Comparison of ENCODE assay signal across 8 cellular contexts in genomic region chr1:155934933-155935590, GRCh38. TPM values are rescaled to one million over a fixed set of nuclear protein-coding genes. Genes with fewer than 3 reads are reported as not detected.
DNase-seq lines count a peak whose midpoint lies in the region; ATAC-seq, FAIRE-seq and TF ChIP-seq lines count a peak whose summit lies in the region.

No MANE protein-coding gene starts in this region.

- no peak overlapping the region; the same call in 1 of the 2 replicates for H3K27ac Mint-ChIP-seq in HFFc6

- no peak overlapping the region for H3K4me3 Mint-ChIP-seq in HFFc6

- 91% methylated on average over 24 of the region's 24 CpGs for WGBS in A549 (ENCODE audit: missing lambda C conversion rate)
- 66% methylated on average over 24 of the region's 24 CpGs for WGBS in HepG2 (ENCODE audit: low lambda C conversion rate)

- H3K36me3 ChIP-seq in adipocyte (ENCODE audit: control insufficient read depth, insufficient read depth, low read length, severe bottlenecking): peaks cover 32% of the 10 kb centered on the region
- peaks cover 2 to 25% of the 10 kb centered on the region in 2 experiments; a peak in 4 of 5 replicates for H3K36me3 ChIP-seq in HepG2 (replicated peaks in 1 of 2; ENCODE audit: control insufficient read depth in 1 of 2, insufficient read depth in 2 of 2, low read length in 2 of 2)

- POLR2A ChIA-PET in A549 (lab: Yijun Ruan, JAX) (interaction anchor here (0.7 to 1.9 kb wide), 15 partner anchors 8 to 326 kb away, joined by 3 to 10 read pairs (median 4); partner anchors contain the start of genes ARHGEF2 and SYT11), HepG2 (lab: Yijun Ruan, JAX) (interaction anchor here (0.7 to 3.5 kb wide), 26 partner anchors 8 to 1715 kb away, joined by 3 to 55 read pairs (median 5); partner anchors contain the start of genes ARHGEF2, GON4L, LAMTOR2 and UBAP2L)

- peaks cover 2% of the 10 kb centered on the region; the same call in 1 of the 2 replicates for H3K27me3 Mint-ChIP-seq in HFFc6 (ENCODE audit: insufficient read depth)

- peak overlapping the region; percentile 87 for H2AFZ ChIP-seq in HepG2 (ENCODE audit: low read length)

- intact Hi-C loops in HepG2 (cut with micrococcal nuclease; ENCODE audit: unreplicated experiment): no loop called here

- ATAC-seq in A549: no peak
- ATAC-seq in HepG2: peak; percentile 37
- no peak for ATAC-seq in HG03354 (IDR thresholded peaks at IDR 0.05; ENCODE audit: poor library complexity, severe bottlenecking, unreplicated experiment)
- no peak for ATAC-seq in HG03469 (IDR thresholded peaks at IDR 0.05; ENCODE audit: unreplicated experiment)

- H3K27me3 ChIP-seq in HL-60 (ENCODE audit: insufficient read depth, poor library complexity, severe bottlenecking): no peaks in the 10 kb centered on the region
- no peaks in the 10 kb centered on the region for H3K27me3 ChIP-seq in adipocyte (replicated peaks; ENCODE audit: control insufficient read depth, insufficient read depth, low read length)
- no peaks in the 10 kb centered on the region; a peak in 1 of 5 replicates for H3K27me3 ChIP-seq in HepG2 (ENCODE audit: control insufficient read depth in 1 of 2, insufficient read depth in 2 of 2, low read length in 2 of 2)

- H3K79me2 ChIP-seq in HepG2 (ENCODE audit: insufficient read depth, low read length): peaks cover 41% of the 10 kb centered on the region

- no peak for TF ChIP-seq POLR2A in A549 (IDR thresholded peaks at IDR 0.05; ENCODE audit: low read length)
- no peak for TF ChIP-seq POLR2A in HepG2 (IDR thresholded peaks at IDR 0.05; ENCODE audit: insufficient read depth in 1 of 2, low read depth in 2 of 2, low read length in 2 of 2)

- no peak for DNase-seq in A549 (ENCODE audit: low read depth in 1 of 2, low spot score in 1 of 2)
- no peak for DNase-seq in HL-60 (ENCODE audit: low read depth in 1 of 2, low spot score in 1 of 2)
- no peak for DNase-seq in adipocyte (ENCODE audit: low read depth)
- DNase-seq in HepG2 (ENCODE audit: low spot score): peak; percentile 44
- DNase-seq in HFFc6: no peak
- DNase-seq in cerebellum (ENCODE audit: low spot score): no peak

- CTCF ChIA-PET in A549 (lab: Yijun Ruan, JAX) (interaction anchor here (0.7 to 3.4 kb wide), 8 partner anchors 16 to 290 kb away, joined by 3 to 21 read pairs (median 5); no protein-coding TSS in a partner anchor), HepG2 (lab: Yijun Ruan, JAX; ENCODE audit: low intra/inter-chr PET ratio, low total read pairs) (no interaction called here)

- TF ChIP-seq EP300 in A549 (IDR thresholded peaks at IDR 0.05): no peak
- TF ChIP-seq EP300 in HepG2 (IDR thresholded peaks at IDR 0.05; ENCODE audit: low read depth in 2 of 2, low read length in 2 of 2): no peak
- no peak for TF ChIP-seq EP300 in HepG2 (CRISPR knock-in tag; IDR thresholded peaks at IDR 0.05; ENCODE audit: borderline replicate concordance)

- in situ Hi-C loops in HepG2 (cut with HindIII; ENCODE audit: extremely low pct_ligation_motif_present, low pct_unique_long_range_greater_than_20kb): loop anchor here (10.0 kb wide), 1 partner anchor 50 kb away; no protein-coding TSS in a partner anchor

- H3K4me3 ChIP-seq in A549 (peak overlapping the region; percentile 81), HL-60 (replicated peaks; ENCODE audit: insufficient read depth, low read length) (peak overlapping the region; percentile 39), adipocyte (ENCODE audit: low read length) (peak overlapping the region; percentile 99), HepG2 (replicated peaks in 1 of 3; ENCODE audit: insufficient read depth in 1 of 3, low read depth in 2 of 3, low read length in 3 of 3) (peak overlapping the region; percentile 83 to 98 (median 97))

- TF ChIP-seq RAD21 in A549 (conservative IDR thresholded peaks at IDR 0.05 in 1 of 2, IDR thresholded peaks at IDR 0.05 in 1 of 2): no peak
- TF ChIP-seq RAD21 in HepG2 (CRISPR knock-in tag; IDR thresholded peaks at IDR 0.05): no peak

- no peaks in the 10 kb centered on the region for H3K9me3 Mint-ChIP-seq in HFFc6

- peaks cover 43% of the 10 kb centered on the region for H3K4me1 Mint-ChIP-seq in HFFc6 (ENCODE audit: low read depth)

- TF ChIP-seq CTCF in A549 (IDR thresholded peaks at IDR 0.05) (no peak), HL-60 (IDR thresholded peaks at IDR 0.05; ENCODE audit: insufficient read depth, low read length) (no peak), HepG2 (CRISPR knock-in tag; IDR thresholded peaks at IDR 0.05) (no peak), HFFc6 (IDR thresholded peaks at IDR 0.05) (no peak)

- H3K4me2 ChIP-seq in A549: peak overlapping the region; percentile 85
- H3K4me2 ChIP-seq in HepG2 (ENCODE audit: low read depth, low read length): peak overlapping the region; percentile 89

- H3K27ac ChIP-seq in A549: peak overlapping the region; percentile 91 to 94
- peak overlapping the region; percentile 90 for H3K27ac ChIP-seq in HL-60 (replicated peaks)
- peak overlapping the region; percentile 96 for H3K27ac ChIP-seq in HepG2 (ENCODE audit: extremely low read length, insufficient read depth, low read length)

- peak overlapping the region; percentile 100 for H3K9ac ChIP-seq in adipocyte (ENCODE audit: low read length)
- peak overlapping the region; percentile 92 for H3K9ac ChIP-seq in HepG2 (ENCODE audit: insufficient read depth, low read depth, low read length)

- H3K9me3 ChIP-seq in A549: no peaks in the 10 kb centered on the region
- H3K9me3 ChIP-seq in adipocyte (ENCODE audit: control insufficient read depth, low read length): no peaks in the 10 kb centered on the region
- no peaks in the 10 kb centered on the region for H3K9me3 ChIP-seq in HepG2 (ENCODE audit: low read length)

- peaks cover 21% of the 10 kb centered on the region for H3K36me3 Mint-ChIP-seq in HFFc6 (ENCODE audit: low read depth)

- FAIRE-seq in A549 (lab: Jason Lieb, UNC) (no peak), HepG2 (lab: Jason Lieb, UNC) (no peak)

- peaks cover 26% of the 10 kb centered on the region; the same call in 1 of the 2 replicates for H4K20me1 ChIP-seq in HepG2 (ENCODE audit: insufficient read depth, low read length)

- TSS peak; percentile 98 for BruUV-seq in HepG2 (replicated peaks; lab: Mats Ljungman, UMichigan)

- peaks cover 37% of the 10 kb centered on the region for H3K4me1 ChIP-seq in A549
- peaks cover 30% of the 10 kb centered on the region for H3K4me1 ChIP-seq in adipocyte (ENCODE audit: control insufficient read depth, insufficient read depth, low read length)
- peaks cover 58% of the 10 kb centered on the region for H3K4me1 ChIP-seq in HepG2 (ENCODE audit: insufficient read depth, low read length)

RNA-seq across cellular contexts. Expression of gene KHDC4, which starts 0.8 kb away (rescaled TPM):
- polyA plus RNA-seq in A549 (2011; rRNA removed) (69.9 and 72.3 TPM in 2 replicates), A549 (2017; fragmentation: RNase III; extraction: RNeasy Plus Mini Kit Qiagen cat#74134 plus additional on column Dnase treatment) (35.7 to 37.9 TPM (median 37.7 TPM) in 3 replicates), HepG2 (2011; rRNA removed) (74.5 and 92.0 TPM in 2 replicates)
- 22.6 and 30.2 TPM in 2 replicates for polyA plus RNA-seq in A549 (2012; cell fraction: cytosol; rRNA removed)
- 52.1 and 67.4 TPM in 2 replicates for polyA plus RNA-seq in A549 (2012; cell fraction: nucleus; rRNA removed)
- polyA minus RNA-seq in A549 (2011; rRNA and poly(A)+ RNA removed): 58.0 and 90.2 TPM in 2 replicates
- total RNA-seq in HepG2 (2016; rRNA removed; fragmentation: Illumina TruSeq; extraction: Trizol) (15.9 and 33.5 TPM in 2 replicates), cerebellum (43.2 TPM)
- 17.8 and 22.2 TPM in 2 replicates for total RNA-seq in HepG2 (2016; cell fraction: cytosol; rRNA removed; fragmentation: Illumina TruSeq; extraction: Trizol; ENCODE audit: low read depth)
- 17.1 and 30.7 TPM in 2 replicates for total RNA-seq in HepG2 (2016; cell fraction: insoluble cytoplasmic fraction; rRNA removed; fragmentation: Illumina TruSeq; extraction: Trizol)
- total RNA-seq in HepG2 (2016; cell fraction: membrane; rRNA removed; fragmentation: Illumina TruSeq; extraction: Trizol): 16.0 and 18.2 TPM in 2 replicates
- total RNA-seq in HepG2 (2016; cell fraction: nucleus; rRNA removed; fragmentation: Illumina TruSeq; extraction: Trizol): 51.8 and 57.5 TPM in 2 replicates
- polyA plus RNA-seq in HepG2 (2011; cell fraction: cytosol; rRNA removed): 35.4 and 38.7 TPM in 2 replicates
- polyA plus RNA-seq in HepG2 (2011; cell fraction: nucleus; rRNA removed): 126 and 134 TPM in 2 replicates
- 37.2 and 38.4 TPM in 2 replicates for polyA plus RNA-seq in HepG2 (2012)
- 2.1 and 2.5 TPM in 2 replicates for polyA plus RNA-seq in HepG2 (2016; cell fraction: cytosol; fragmentation: Illumina TruSeq; extraction: Trizol; ENCODE audit: low read depth)
- 14.7 and 16.3 TPM in 2 replicates for polyA plus RNA-seq in HepG2 (2016; cell fraction: insoluble cytoplasmic fraction; fragmentation: Illumina TruSeq; extraction: Trizol; ENCODE audit: low read depth)
- polyA plus RNA-seq in HepG2 (2016; cell fraction: membrane; fragmentation: Illumina TruSeq; extraction: Trizol; ENCODE audit: low read depth): 4.2 and 4.7 TPM in 2 replicates
- polyA plus RNA-seq in HepG2 (2016; cell fraction: nucleus; fragmentation: Illumina TruSeq; extraction: Trizol; ENCODE audit: insufficient read depth, low read depth): 113 and 121 TPM in 2 replicates
- 83.9 and 155 TPM in 2 replicates for polyA minus RNA-seq in HepG2 (2011; rRNA and poly(A)+ RNA removed; ENCODE audit: low replicate concordance)
- 19.6 and 24.9 TPM in 2 replicates for polyA minus RNA-seq in HepG2 (2011; cell fraction: cytosol; rRNA and poly(A)+ RNA removed)
- 113 and 148 TPM in 2 replicates for polyA minus RNA-seq in HepG2 (2011; cell fraction: nucleus; rRNA and poly(A)+ RNA removed)
- total RNA-seq in HFFc6 (2021; fragmentation: NEBNext Ultra II Directional; extraction: Animal tissue kit (Norgen Biotek cat#: 25700)): 10 to 100 TPM; 22.6 to 26.1 (median 23.5) TPM

RNA-seq across cellular contexts. Expression of gene RXFP4, which starts 6.4 kb away (rescaled TPM):
- polyA plus RNA-seq in A549 (2011; rRNA removed) (0.12 TPM in 1 of 2 replicates, not detected in the other), A549 (2017; fragmentation: RNase III; extraction: RNeasy Plus Mini Kit Qiagen cat#74134 plus additional on column Dnase treatment) (0.06 TPM in 1 of 3 replicates, not detected in the others), HepG2 (2011; rRNA removed) (1.4 and 1.9 TPM in 2 replicates)
- 0.03 and 0.05 TPM in 2 replicates for polyA plus RNA-seq in A549 (2012; cell fraction: cytosol; rRNA removed)
- 0.07 TPM in 1 of 2 replicates, not detected in the other for polyA plus RNA-seq in A549 (2012; cell fraction: nucleus; rRNA removed)
- not detected in 2 replicates for polyA minus RNA-seq in A549 (2011; rRNA and poly(A)+ RNA removed)
- total RNA-seq in HepG2 (2016; rRNA removed; fragmentation: Illumina TruSeq; extraction: Trizol) (0.38 TPM in 1 of 2 replicates, not detected in the other), cerebellum (not detected)
- total RNA-seq in HepG2 (2016; cell fraction: cytosol; rRNA removed; fragmentation: Illumina TruSeq; extraction: Trizol; ENCODE audit: low read depth): not detected in 2 replicates
- 0.25 and 0.28 TPM in 2 replicates for total RNA-seq in HepG2 (2016; cell fraction: insoluble cytoplasmic fraction; rRNA removed; fragmentation: Illumina TruSeq; extraction: Trizol)
- total RNA-seq in HepG2 (2016; cell fraction: membrane; rRNA removed; fragmentation: Illumina TruSeq; extraction: Trizol): not detected in 2 replicates
- 0.31 TPM in 1 of 2 replicates, not detected in the other for total RNA-seq in HepG2 (2016; cell fraction: nucleus; rRNA removed; fragmentation: Illumina TruSeq; extraction: Trizol)
- polyA plus RNA-seq in HepG2 (2011; cell fraction: cytosol; rRNA removed): 1.3 and 2.1 TPM in 2 replicates
- polyA plus RNA-seq in HepG2 (2011; cell fraction: nucleus; rRNA removed): 0.42 and 0.48 TPM in 2 replicates
- 0.48 and 0.72 TPM in 2 replicates for polyA plus RNA-seq in HepG2 (2012)
- 0.08 TPM in 1 of 2 replicates, not detected in the other for polyA plus RNA-seq in HepG2 (2016; cell fraction: cytosol; fragmentation: Illumina TruSeq; extraction: Trizol; ENCODE audit: low read depth)
- not detected in 2 replicates for polyA plus RNA-seq in HepG2 (2016; cell fraction: insoluble cytoplasmic fraction; fragmentation: Illumina TruSeq; extraction: Trizol; ENCODE audit: low read depth)
- not detected in 2 replicates for polyA plus RNA-seq in HepG2 (2016; cell fraction: membrane; fragmentation: Illumina TruSeq; extraction: Trizol; ENCODE audit: low read depth)
- polyA plus RNA-seq in HepG2 (2016; cell fraction: nucleus; fragmentation: Illumina TruSeq; extraction: Trizol; ENCODE audit: insufficient read depth, low read depth): 0.64 and 0.79 TPM in 2 replicates
- polyA minus RNA-seq in HepG2 (2011; rRNA and poly(A)+ RNA removed; ENCODE audit: low replicate concordance): 1.4 and 2.7 TPM in 2 replicates
- polyA minus RNA-seq in HepG2 (2011; cell fraction: cytosol; rRNA and poly(A)+ RNA removed): 0.49 TPM in 1 of 2 replicates, not detected in the other
- 0.39 and 1.1 TPM in 2 replicates for polyA minus RNA-seq in HepG2 (2011; cell fraction: nucleus; rRNA and poly(A)+ RNA removed)
- not detected for total RNA-seq in HFFc6 (2021; fragmentation: NEBNext Ultra II Directional; extraction: Animal tissue kit (Norgen Biotek cat#: 25700))

RNA-seq across cellular contexts. Expression of gene RIT1, which starts 23.9 kb away (rescaled TPM):
- polyA plus RNA-seq in A549 (2011; rRNA removed): 48.1 and 51.9 TPM in 2 replicates
- polyA plus RNA-seq in A549 (2012; cell fraction: cytosol; rRNA removed): 16.8 and 17.2 TPM in 2 replicates
- 10.3 and 14.4 TPM in 2 replicates for polyA plus RNA-seq in A549 (2012; cell fraction: nucleus; rRNA removed)
- polyA plus RNA-seq in A549 (2017; fragmentation: RNase III; extraction: RNeasy Plus Mini Kit Qiagen cat#74134 plus additional on column Dnase treatment): 19.2 to 23.6 TPM (median 20.4 TPM) in 3 replicates
- polyA minus RNA-seq in A549 (2011; rRNA and poly(A)+ RNA removed): 30.5 and 44.6 TPM in 2 replicates
- 12.2 and 15.9 TPM in 2 replicates for total RNA-seq in HepG2 (2016; rRNA removed; fragmentation: Illumina TruSeq; extraction: Trizol)
- 1.8 and 2.7 TPM in 2 replicates for total RNA-seq in HepG2 (2016; cell fraction: cytosol; rRNA removed; fragmentation: Illumina TruSeq; extraction: Trizol; ENCODE audit: low read depth)
- total RNA-seq in HepG2 (2016; cell fraction: insoluble cytoplasmic fraction; rRNA removed; fragmentation: Illumina TruSeq; extraction: Trizol): 12.0 and 18.3 TPM in 2 replicates
- total RNA-seq in HepG2 (2016; cell fraction: membrane; rRNA removed; fragmentation: Illumina TruSeq; extraction: Trizol): 3.7 and 5.0 TPM in 2 replicates
- 5.1 and 6.9 TPM in 2 replicates for total RNA-seq in HepG2 (2016; cell fraction: nucleus; rRNA removed; fragmentation: Illumina TruSeq; extraction: Trizol)
- polyA plus RNA-seq in HepG2 (2011; rRNA removed): 29.3 and 32.2 TPM in 2 replicates
- polyA plus RNA-seq in HepG2 (2011; cell fraction: cytosol; rRNA removed): 27.0 and 36.8 TPM in 2 replicates
- 10.2 and 15.6 TPM in 2 replicates for polyA plus RNA-seq in HepG2 (2011; cell fraction: nucleus; rRNA removed)
- polyA plus RNA-seq in HepG2 (2012): 14.8 and 19.9 TPM in 2 replicates
- 1.3 and 1.4 TPM in 2 replicates for polyA plus RNA-seq in HepG2 (2016; cell fraction: cytosol; fragmentation: Illumina TruSeq; extraction: Trizol; ENCODE audit: low read depth)
- polyA plus RNA-seq in HepG2 (2016; cell fraction: insoluble cytoplasmic fraction; fragmentation: Illumina TruSeq; extraction: Trizol; ENCODE audit: low read depth): 12.1 and 13.9 TPM in 2 replicates
- polyA plus RNA-seq in HepG2 (2016; cell fraction: membrane; fragmentation: Illumina TruSeq; extraction: Trizol; ENCODE audit: low read depth): 1.8 and 2.0 TPM in 2 replicates
- polyA plus RNA-seq in HepG2 (2016; cell fraction: nucleus; fragmentation: Illumina TruSeq; extraction: Trizol; ENCODE audit: insufficient read depth, low read depth): 13.6 and 15.1 TPM in 2 replicates
- 23.7 and 26.0 TPM in 2 replicates for polyA minus RNA-seq in HepG2 (2011; rRNA and poly(A)+ RNA removed; ENCODE audit: low replicate concordance)
- 16.1 and 17.4 TPM in 2 replicates for polyA minus RNA-seq in HepG2 (2011; cell fraction: cytosol; rRNA and poly(A)+ RNA removed)
- polyA minus RNA-seq in HepG2 (2011; cell fraction: nucleus; rRNA and poly(A)+ RNA removed): 11.6 and 20.5 TPM in 2 replicates
- 10 to 100 TPM; 26.1 to 35.4 (median 32.1) TPM for total RNA-seq in HFFc6 (2021; fragmentation: NEBNext Ultra II Directional; extraction: Animal tissue kit (Norgen Biotek cat#: 25700))
- total RNA-seq in cerebellum: 26.2 TPM

RNA-seq across cellular contexts. Expression of gene ARHGEF2, which starts 43.3 kb away (rescaled TPM):
- 67.4 and 69.1 TPM in 2 replicates for polyA plus RNA-seq in A549 (2011; rRNA removed)
- polyA plus RNA-seq in A549 (2012; cell fraction: cytosol; rRNA removed): 22.8 and 23.2 TPM in 2 replicates
- 66.0 and 69.8 TPM in 2 replicates for polyA plus RNA-seq in A549 (2012; cell fraction: nucleus; rRNA removed)
- polyA plus RNA-seq in A549 (2017; fragmentation: RNase III; extraction: RNeasy Plus Mini Kit Qiagen cat#74134 plus additional on column Dnase treatment): 21.3 to 21.5 TPM (median 21.5 TPM) in 3 replicates
- polyA minus RNA-seq in A549 (2011; rRNA and poly(A)+ RNA removed): 84.0 and 96.7 TPM in 2 replicates
- 15.0 and 16.1 TPM in 2 replicates for total RNA-seq in HepG2 (2016; rRNA removed; fragmentation: Illumina TruSeq; extraction: Trizol)
- 7.7 and 8.4 TPM in 2 replicates for total RNA-seq in HepG2 (2016; cell fraction: cytosol; rRNA removed; fragmentation: Illumina TruSeq; extraction: Trizol; ENCODE audit: low read depth)
- 12.9 and 18.6 TPM in 2 replicates for total RNA-seq in HepG2 (2016; cell fraction: insoluble cytoplasmic fraction; rRNA removed; fragmentation: Illumina TruSeq; extraction: Trizol)
- total RNA-seq in HepG2 (2016; cell fraction: membrane; rRNA removed; fragmentation: Illumina TruSeq; extraction: Trizol): 10.3 and 11.1 TPM in 2 replicates
- total RNA-seq in HepG2 (2016; cell fraction: nucleus; rRNA removed; fragmentation: Illumina TruSeq; extraction: Trizol): 13.2 and 15.5 TPM in 2 replicates
- polyA plus RNA-seq in HepG2 (2011; rRNA removed): 32.1 and 33.1 TPM in 2 replicates
- polyA plus RNA-seq in HepG2 (2011; cell fraction: cytosol; rRNA removed): 15.2 and 17.5 TPM in 2 replicates
- polyA plus RNA-seq in HepG2 (2011; cell fraction: nucleus; rRNA removed): 104 and 108 TPM in 2 replicates
- polyA plus RNA-seq in HepG2 (2012): 28.0 and 37.8 TPM in 2 replicates
- 1.9 and 2.0 TPM in 2 replicates for polyA plus RNA-seq in HepG2 (2016; cell fraction: cytosol; fragmentation: Illumina TruSeq; extraction: Trizol; ENCODE audit: low read depth)
- polyA plus RNA-seq in HepG2 (2016; cell fraction: insoluble cytoplasmic fraction; fragmentation: Illumina TruSeq; extraction: Trizol; ENCODE audit: low read depth): 13.1 and 13.4 TPM in 2 replicates
- 3.6 and 3.8 TPM in 2 replicates for polyA plus RNA-seq in HepG2 (2016; cell fraction: membrane; fragmentation: Illumina TruSeq; extraction: Trizol; ENCODE audit: low read depth)
- polyA plus RNA-seq in HepG2 (2016; cell fraction: nucleus; fragmentation: Illumina TruSeq; extraction: Trizol; ENCODE audit: insufficient read depth, low read depth): 34.1 and 35.2 TPM in 2 replicates
- polyA minus RNA-seq in HepG2 (2011; rRNA and poly(A)+ RNA removed; ENCODE audit: low replicate concordance): 54.1 and 96.8 TPM in 2 replicates
- polyA minus RNA-seq in HepG2 (2011; cell fraction: cytosol; rRNA and poly(A)+ RNA removed): 17.6 and 19.9 TPM in 2 replicates
- 50.0 and 65.8 TPM in 2 replicates for polyA minus RNA-seq in HepG2 (2011; cell fraction: nucleus; rRNA and poly(A)+ RNA removed)
- total RNA-seq in HFFc6 (2021; fragmentation: NEBNext Ultra II Directional; extraction: Animal tissue kit (Norgen Biotek cat#: 25700)): 10 to 100 TPM; 82.0 to 94.6 (median 83.9) TPM
- total RNA-seq in cerebellum: 78.8 TPM

Comparison
In these comparisons a context has a peak if more than half of its experiments do, and no peak if none do; other contexts are left out.
1. H3K4me3 ChIP-seq: peak in every context shown above with its lines; median percentile 99 in adipocyte; 97 in HepG2; 81 in A549; 39 in HL-60.